In the genomic region with DNA sequence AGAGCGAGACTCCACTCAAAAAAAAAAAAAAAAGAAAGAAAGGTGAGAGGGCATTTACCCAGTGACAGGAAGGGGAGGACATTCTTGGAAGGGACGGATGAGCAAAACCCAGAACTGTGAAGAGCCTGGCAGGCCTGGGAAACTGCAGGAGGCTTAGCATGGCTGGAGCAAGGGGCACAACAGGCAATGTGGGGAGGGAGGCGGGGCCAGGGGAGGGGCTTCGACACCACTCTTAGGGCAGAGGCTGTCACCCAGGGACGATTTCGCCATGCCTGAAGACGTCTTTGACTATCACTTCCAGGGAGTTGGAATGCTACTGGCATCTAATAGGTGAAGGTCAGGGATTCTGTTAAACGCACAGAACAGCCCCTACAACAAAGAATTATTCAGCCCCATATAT, we compare ENCODE assay signal across 29 cellular contexts.
"Had no signal": no experiment of that assay in that cellular context is flagged by ENCODE, and none has a peak within 500 bp of the region (broad histone marks: within the 10 kb centered on the region; RNA-seq: fewer than 3 reads in every experiment).

No MANE protein-coding gene starts in this region.

- H3K4me3 ChIP-seq: adrenal gland, breast epithelium, SK-N-MC had no signal

- H3K27me3 Mint-ChIP-seq: activated CD4-positive, alpha-beta memory T cell treated with anti-CD3 and anti-CD28 coated beads, Interleukin-2, amount 10 ng/mL, durations not matched to agents 7 days and 5 days; activated naive CD8-positive, alpha-beta T cell treated with anti-CD3 and anti-CD28 coated beads, Interleukin-2, amount 10 ng/mL, durations not matched to agents 7 days and 5 days had no signal

- H3K36me3 ChIP-seq: adrenal gland, breast epithelium had no signal

- H3K4me1 ChIP-seq: adrenal gland, breast epithelium had no signal

- DNase-seq: activated CD4-positive, alpha-beta memory T cell treated with anti-CD3 and anti-CD28 coated beads, Interleukin-2, amount 10 ng/mL, durations not matched to agents 7 days and 5 days; activated CD4-positive, alpha-beta T cell treated with anti-CD3 and anti-CD28 coated beads for 36 hours; activated CD4-positive, alpha-beta T cell treated with anti-CD3 and anti-CD28 coated beads, Interleukin-2, amount 50 U/mL, for 1 hour; activated CD8-positive, alpha-beta memory T cell treated with anti-CD3 and anti-CD28 coated beads, Interleukin-2, amount 50 U/mL, for 4 hours; activated naive CD4-positive, alpha-beta T cell treated with anti-CD3 and anti-CD28 coated beads, Interleukin-2, amount 50 U/mL, for 16 hours; activated naive CD8-positive, alpha-beta T cell treated with anti-CD3 and anti-CD28 coated beads, Interleukin-2, amount 10 ng/mL, durations not matched to agents 7 days and 5 days; activated T-cell treated with anti-CD3 and anti-CD28 coated beads, Interleukin-2, amount 50 U/mL, for 1 hour; adrenal gland; aorta; central memory CD4-positive, alpha-beta T cell; MM.1S; NCI-H1105; NCI-H1436; NCI-H1694 treated with DMSO at 0.1 percent for 48 hours; NCI-H2029 treated with DMSO at 0.1 percent for 48 hours; NCI-H345; NCI-H510A treated with DMSO at 0.1 percent for 48 hours; NCI-H69; NK-92 treated with Interleukin-12 subunit alpha and Interleukin-12 subunit beta, amount 100 ng/mL, for 24 hours; OCI-M1; RPMI8226; T-cell; T-helper 2 cell; T1000 had no signal

- H3K27ac ChIP-seq: adrenal gland, breast epithelium, SK-N-MC, VCaP had no signal

- H3K27ac Mint-ChIP-seq: activated CD4-positive, alpha-beta memory T cell treated with anti-CD3 and anti-CD28 coated beads, Interleukin-2, amount 10 ng/mL, durations not matched to agents 7 days and 5 days; activated CD4-positive, alpha-beta T cell treated with anti-CD3 and anti-CD28 coated beads for 36 hours; activated naive CD8-positive, alpha-beta T cell treated with anti-CD3 and anti-CD28 coated beads, Interleukin-2, amount 10 ng/mL, durations not matched to agents 7 days and 5 days; T-cell had no signal

- H3K4me3 Mint-ChIP-seq: activated CD4-positive, alpha-beta memory T cell treated with anti-CD3 and anti-CD28 coated beads, Interleukin-2, amount 10 ng/mL, durations not matched to agents 7 days and 5 days; activated CD4-positive, alpha-beta T cell treated with anti-CD3 and anti-CD28 coated beads for 36 hours; activated naive CD8-positive, alpha-beta T cell treated with anti-CD3 and anti-CD28 coated beads, Interleukin-2, amount 10 ng/mL, durations not matched to agents 7 days and 5 days; T-cell had no signal

- H3K4me1 Mint-ChIP-seq: activated CD4-positive, alpha-beta memory T cell treated with anti-CD3 and anti-CD28 coated beads, Interleukin-2, amount 10 ng/mL, durations not matched to agents 7 days and 5 days; activated CD4-positive, alpha-beta T cell treated with anti-CD3 and anti-CD28 coated beads for 36 hours; activated naive CD8-positive, alpha-beta T cell treated with anti-CD3 and anti-CD28 coated beads, Interleukin-2, amount 10 ng/mL, durations not matched to agents 7 days and 5 days; T-cell had no signal

- ATAC-seq: activated CD4-positive, alpha-beta T cell treated with anti-CD3 and anti-CD28 coated beads for 36 hours; Panc1; Right ventricle myocardium inferior; T-cell had no signal

- H3K36me3 Mint-ChIP-seq: activated naive CD8-positive, alpha-beta T cell treated with anti-CD3 and anti-CD28 coated beads, Interleukin-2, amount 10 ng/mL, durations not matched to agents 7 days and 5 days; T-cell had no signal

- H3K9me3 ChIP-seq: adrenal gland had no signal

- H3K27me3 ChIP-seq: adrenal gland, breast epithelium had no signal
